In the genomic region with DNA sequence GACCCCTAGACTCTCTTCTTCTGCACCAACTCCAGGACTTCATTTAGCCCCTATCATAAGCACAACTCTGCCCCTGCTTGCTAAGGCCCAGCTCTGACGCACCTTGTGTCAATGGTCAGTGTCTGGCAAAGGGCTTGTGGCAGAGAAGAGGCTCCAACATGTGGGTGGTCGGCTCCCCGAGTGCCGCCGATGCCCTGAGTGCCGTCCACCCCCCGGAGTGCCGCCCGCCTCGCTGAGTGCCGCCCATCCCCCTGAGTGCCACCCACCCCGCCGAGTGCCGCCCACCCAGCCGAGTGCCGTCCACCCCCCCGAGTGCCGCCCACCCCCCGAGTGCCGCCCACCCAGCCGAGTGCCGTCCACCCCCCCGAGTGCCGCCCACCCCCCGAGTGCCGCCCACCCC, we compare ENCODE assay signal across 20 cellular contexts. TPM values are rescaled to one million over a fixed set of nuclear protein-coding genes. Genes with fewer than 3 reads are reported as not detected.
DNase-seq lines count a peak whose midpoint lies in the region; ATAC-seq and TF ChIP-seq lines count a peak whose summit lies in the region.
"Had no signal": no experiment of that assay in that cellular context is flagged by ENCODE, and none has a peak within 500 bp of the region (broad histone marks: within the 10 kb centered on the region; RNA-seq: fewer than 3 reads in every experiment).

No MANE protein-coding gene starts in this region.

- H3K4me1 ChIP-seq in breast epithelium (peaks cover 6 to 10% of the 10 kb centered on the region in 2 donors), psoas muscle (peaks cover 28% of the 10 kb centered on the region), GM23248 (ENCODE audit: insufficient read depth) (peaks cover 36% of the 10 kb centered on the region)

- H3K9ac ChIP-seq in GM23248: no peak overlapping the region
- H3K9ac ChIP-seq: BLaER1 treated with 17β-estradiol and CSF1 and Interleukin-3, amounts not matched to agents 10 nM and 100 nM had no signal

- CTCF ChIA-PET in MCF 10A (lab: Yijun Ruan, JAX): interaction anchor here (1.4 to 15.6 kb wide), 2 partner anchors 50 to 172 kb away, joined by 4 to 264 read pairs; no protein-coding TSS in a partner anchor

- intact Hi-C loops in breast epithelium (cut with DNase I; ENCODE audit: low total_unique reads): loop anchor here (5.0 kb wide), 1 partner anchor 964 kb away; no protein-coding TSS in a partner anchor
- intact Hi-C loops in MCF 10A (cut with micrococcal nuclease): no loop called here
- intact Hi-C loops in psoas muscle (cut with DNase I): no loop called here

- H3K9me3 Mint-ChIP-seq in MCF 10A (ENCODE audit: unreplicated experiment): no peaks in the 10 kb centered on the region
- H3K9me3 Mint-ChIP-seq: GM23338 had no signal

- DNase-seq in breast epithelium (ENCODE audit: low spot score in 2 of 2) (no peak), MCF 10A (ENCODE audit: unreplicated experiment) (no peak), islet precursor cell (peak; percentile 32), psoas muscle (no peak), OCI-M1 (lab: John Stamatoyannopoulos, UW) (no peak), GM23248 (no peak), AG08395 (ENCODE audit: low spot score) (no peak)
- DNase-seq: MV-4-11, NCI-H1417, NCI-H187 treated with DMSO at 0.1 percent for 48 hours, NCI-H2171, NCI-H446 treated with DMSO at 0.1 percent for 48 hours, NCI-H748 treated with DMSO at 0.1 percent for 48 hours, Right ventricle myocardium superior had no signal

- H3K27ac ChIP-seq in breast epithelium (peak overlapping the region; percentile 29 to 79), psoas muscle (peak overlapping the region; percentile 1), GM23248 (no peak overlapping the region)
- H3K27ac ChIP-seq: BLaER1 treated with 17β-estradiol and CSF1 and Interleukin-3, amounts not matched to agents 10 nM and 100 nM had no signal

- WGBS in psoas muscle, 3 donors: 36 to 73% (median 45%) methylated on average over 14 to 25 of the region's 26 CpGs
- WGBS in GM23248 (ENCODE audit: low coverage in 1 of 2, low lambda C conversion rate in 2 of 2, missing lambda C conversion rate in 2 of 2), 2 experiments: 81 to 100% methylated on average over 1 to 26 of the region's 26 CpGs

- no peak overlapping the region for H2AFZ ChIP-seq in GM23248

- no peaks in the 10 kb centered on the region for H3K36me3 ChIP-seq in breast epithelium
- no peaks in the 10 kb centered on the region for H3K36me3 ChIP-seq in psoas muscle (ENCODE audit: insufficient read depth in 1 of 2, low read depth in 1 of 2)
- H3K36me3 ChIP-seq in GM23248 (ENCODE audit: low read depth): no peaks in the 10 kb centered on the region
- H3K36me3 ChIP-seq: BLaER1 treated with 17β-estradiol and CSF1 and Interleukin-3, amounts not matched to agents 10 nM and 100 nM had no signal

- H3F3A ChIP-seq in GM23248 (ENCODE audit: insufficient read depth): peaks cover 15% of the 10 kb centered on the region; the same call in 1 of the 2 replicates

- no peak for TF ChIP-seq POLR2A in breast epithelium (IDR thresholded peaks at IDR 0.05)

- H3K4me3 Mint-ChIP-seq in MCF 10A (ENCODE audit: unreplicated experiment): no peak overlapping the region
- H3K4me3 Mint-ChIP-seq: GM23338 had no signal

- H3K4me3 ChIP-seq in breast epithelium (no peak overlapping the region), psoas muscle (no peak overlapping the region), GM23248 (no peak overlapping the region)
- H3K4me3 ChIP-seq: BLaER1 treated with 17β-estradiol and CSF1 and Interleukin-3, amounts not matched to agents 10 nM and 100 nM; GM23338; K562 had no signal

- no peak overlapping the region for H3K4me2 ChIP-seq in GM23248 (ENCODE audit: unreplicated experiment)
- H3K4me2 ChIP-seq: BLaER1 treated with 17β-estradiol and CSF1 and Interleukin-3, amounts not matched to agents 10 nM and 100 nM; GM23338 had no signal

- no peak for ATAC-seq in psoas muscle
- no peak for ATAC-seq in GM21381 (IDR thresholded peaks at IDR 0.05; ENCODE audit: unreplicated experiment)
- ATAC-seq: GM23338, HCT116, K562, Panc1 had no signal

- H3K27me3 ChIP-seq in breast epithelium: no peaks in the 10 kb centered on the region
- H3K27me3 ChIP-seq in psoas muscle (ENCODE audit: insufficient read depth in 3 of 3, low read length in 2 of 3): no peaks in the 10 kb centered on the region
- no peaks in the 10 kb centered on the region for H3K27me3 ChIP-seq in GM23248 (replicated peaks; ENCODE audit: insufficient read depth)
- H3K27me3 ChIP-seq: BLaER1 treated with 17β-estradiol and CSF1 and Interleukin-3, amounts not matched to agents 10 nM and 100 nM had no signal

- H3K36me3 Mint-ChIP-seq in MCF 10A (ENCODE audit: insufficient read depth, unreplicated experiment): peaks cover 5% of the 10 kb centered on the region

- no peaks in the 10 kb centered on the region for H4K20me1 ChIP-seq in GM23248 (ENCODE audit: insufficient read depth)

- H3K9me3 ChIP-seq in breast epithelium (no peaks in the 10 kb centered on the region), psoas muscle (no peaks in the 10 kb centered on the region), GM23248 (ENCODE audit: low read depth) (no peaks in the 10 kb centered on the region)
- H3K9me3 ChIP-seq: BLaER1 treated with 17β-estradiol and CSF1 and Interleukin-3, amounts not matched to agents 10 nM and 100 nM had no signal

- POLR2A ChIA-PET in MCF 10A (lab: Yijun Ruan, JAX): interaction anchor here (0.7 to 8.4 kb wide), 7 partner anchors 13 to 525 kb away, joined by 3 to 61 read pairs (median 5); no protein-coding TSS in a partner anchor

- BruUV-seq in MCF 10A (replicated peaks; lab: Mats Ljungman, UMichigan): no TSS peak

- no peak for TF ChIP-seq CTCF in breast epithelium (IDR thresholded peaks at IDR 0.05)
- no peak for TF ChIP-seq CTCF in MCF 10A (IDR thresholded peaks at IDR 0.05; ENCODE audit: unreplicated experiment)
- no peak for TF ChIP-seq CTCF in psoas muscle (IDR thresholded peaks at IDR 0.05)

- H3K27ac Mint-ChIP-seq in MCF 10A (ENCODE audit: low read depth, unreplicated experiment): no peak overlapping the region
- H3K27ac Mint-ChIP-seq: GM23338 had no signal

- peaks cover 57% of the 10 kb centered on the region for H3K4me1 Mint-ChIP-seq in MCF 10A (ENCODE audit: insufficient read depth, unreplicated experiment)

- in situ Hi-C loops in GM23248 (cut with MboI): loop anchor here (25.0 kb wide), 1 partner anchor 779 kb away; a partner anchor contains a TSS

- H3K27me3 Mint-ChIP-seq in MCF 10A (ENCODE audit: insufficient read depth, unreplicated experiment): no peaks in the 10 kb centered on the region

- H3K9me2 ChIP-seq in GM23248 (ENCODE audit: insufficient read depth): no peaks in the 10 kb centered on the region

- H3K79me2 ChIP-seq in GM23248 (ENCODE audit: insufficient read depth): no peaks in the 10 kb centered on the region

RNA-seq across cellular contexts. Expression of a gene that starts 50.3 kb away (rescaled TPM):
- 10 to 100 TPM; 37.9 to 61.8 (median 42.9) TPM for total RNA-seq in breast epithelium
- total RNA-seq in MCF 10A (2022): 16.3 and 20.7 TPM in 2 replicates
- 10 to 100 TPM; 13.0 to 20.8 (median 15.5) TPM for total RNA-seq in psoas muscle
- polyA plus RNA-seq in psoas muscle: 10 to 100 TPM in 2 of 3 donors, 1 to 10 TPM in 1; 9.8 to 18.3 (median 11.4) TPM
- 5.6 and 8.9 TPM in 2 replicates for total RNA-seq in GM23248 (2014; rRNA removed; shearing (Covaris generic))
- polyA plus RNA-seq in GM23248 (2016; fragmentation: Nextera tagmentation; extraction: Ambion mirVana): 7.5 and 8.9 TPM in 2 replicates
